ENCODE assay signal across 9 cellular contexts in genomic region chr21:37700641-37701202, GRCh38.
DNase-seq lines count a peak whose midpoint lies in the region; ATAC-seq and TF ChIP-seq lines count a peak whose summit lies in the region.
"Had no signal": no experiment of that assay in that cellular context is flagged by ENCODE, and none has a peak within 500 bp of the region (broad histone marks: within the 10 kb centered on the region; RNA-seq: fewer than 3 reads in every experiment).

No MANE protein-coding gene starts in this region.

- H3K9ac ChIP-seq in smooth muscle cell (ENCODE audit: low read depth) = no peak overlapping the region

- intact Hi-C loops in activated CD4-positive, alpha-beta T cell treated with anti-CD3 and anti-CD28 coated beads for 36 hours (cut with DNase I, micrococcal nuclease) = no loop called here

- H3K27ac Mint-ChIP-seq in activated CD4-positive, alpha-beta T cell treated with anti-CD3 and anti-CD28 coated beads for 36 hours = no peak overlapping the region
- H3K27ac Mint-ChIP-seq in activated T-helper 17 cell treated with anti-CD3 and anti-CD28 coated beads, Interleukin-2, amount 50 U/mL, for 72 hours = no peak overlapping the region

- H3K4me3 ChIP-seq in smooth muscle cell = no peak overlapping the region

- 42% methylated on average over 6 of the region's 6 CpGs for WGBS in smooth muscle cell (ENCODE audit: low lambda C conversion rate)

- no peak overlapping the region for H2AFZ ChIP-seq in smooth muscle cell (ENCODE audit: low read depth)

- H3K27ac ChIP-seq in smooth muscle cell (ENCODE audit: low read depth) = no peak overlapping the region

- peak; percentile 64 for ATAC-seq in activated CD4-positive, alpha-beta T cell treated with anti-CD3 and anti-CD28 coated beads for 36 hours
- peak; percentile 93 for ATAC-seq in GM21390 (IDR thresholded peaks at IDR 0.05; ENCODE audit: unreplicated experiment)
- ATAC-seq in HG03520 (IDR thresholded peaks at IDR 0.05; ENCODE audit: unreplicated experiment) = peak; percentile 80
- peak; percentile 75 for ATAC-seq in activated T-helper 17 cell treated with anti-CD3 and anti-CD28 coated beads, Interleukin-2, amount 50 U/mL, for 72 hours (replicated peaks)

- peaks cover 4% of the 10 kb centered on the region for H3K4me1 ChIP-seq in smooth muscle cell (ENCODE audit: low read depth)

- CTCF ChIA-PET in activated CD4-positive, alpha-beta T cell treated with anti-CD3 and anti-CD28 coated beads for 36 hours (lab: Charles Lee) = interaction anchor here (1.1 to 1.4 kb wide), 2 partner anchors 11 to 57 kb away, joined by 4 to 5 read pairs; no protein-coding TSS in a partner anchor

- no peaks in the 10 kb centered on the region for H3K79me2 ChIP-seq in smooth muscle cell (ENCODE audit: low read depth)

- H3K27me3 ChIP-seq in smooth muscle cell (ENCODE audit: low read depth) = no peaks in the 10 kb centered on the region

- H3K9me3 Mint-ChIP-seq in activated CD4-positive, alpha-beta T cell treated with anti-CD3 and anti-CD28 coated beads for 36 hours (ENCODE audit: low read depth) = no peaks in the 10 kb centered on the region
- no peaks in the 10 kb centered on the region for H3K9me3 Mint-ChIP-seq in activated T-helper 17 cell treated with anti-CD3 and anti-CD28 coated beads, Interleukin-2, amount 50 U/mL, for 72 hours
- H3K9me3 Mint-ChIP-seq: CD4-positive, alpha-beta memory T cell had no signal

- H3K4me3 Mint-ChIP-seq in activated CD4-positive, alpha-beta T cell treated with anti-CD3 and anti-CD28 coated beads for 36 hours = no peak overlapping the region
- H3K4me3 Mint-ChIP-seq in activated T-helper 17 cell treated with anti-CD3 and anti-CD28 coated beads, Interleukin-2, amount 50 U/mL, for 72 hours = no peak overlapping the region
- H3K4me3 Mint-ChIP-seq: CD4-positive, alpha-beta memory T cell had no signal

- no peaks in the 10 kb centered on the region for H3K9me3 ChIP-seq in smooth muscle cell (replicated peaks; ENCODE audit: low read depth)

- no peaks in the 10 kb centered on the region for H3K36me3 ChIP-seq in smooth muscle cell (ENCODE audit: low read depth)

- no peaks in the 10 kb centered on the region for H3K36me3 Mint-ChIP-seq in activated CD4-positive, alpha-beta T cell treated with anti-CD3 and anti-CD28 coated beads for 36 hours (ENCODE audit: low read depth)
- no peaks in the 10 kb centered on the region for H3K36me3 Mint-ChIP-seq in activated T-helper 17 cell treated with anti-CD3 and anti-CD28 coated beads, Interleukin-2, amount 50 U/mL, for 72 hours (ENCODE audit: low read depth)
- H3K36me3 Mint-ChIP-seq: CD4-positive, alpha-beta memory T cell had no signal

- no peaks in the 10 kb centered on the region for H4K20me1 ChIP-seq in smooth muscle cell (ENCODE audit: low read depth)

- no peaks in the 10 kb centered on the region for H3K4me1 Mint-ChIP-seq in activated CD4-positive, alpha-beta T cell treated with anti-CD3 and anti-CD28 coated beads for 36 hours
- H3K4me1 Mint-ChIP-seq in activated T-helper 17 cell treated with anti-CD3 and anti-CD28 coated beads, Interleukin-2, amount 50 U/mL, for 72 hours = no peaks in the 10 kb centered on the region
- H3K4me1 Mint-ChIP-seq: CD4-positive, alpha-beta memory T cell had no signal

- H3F3A ChIP-seq in smooth muscle cell (ENCODE audit: low read depth) = no peaks in the 10 kb centered on the region

- DNase-seq in activated CD4-positive, alpha-beta T cell treated with anti-CD3 and anti-CD28 coated beads for 36 hours = peak; percentile 12
- DNase-seq in activated CD4-positive, alpha-beta T cell treated with anti-CD3 and anti-CD28 coated beads, Interleukin-2, amount 50 U/mL, for 48 hours = no peak
- DNase-seq in NCI-H345 treated with DMSO at 0.1 percent for 48 hours (lab: John Stamatoyannopoulos, UW; ENCODE audit: unreplicated experiment) (peak; percentile 9), hepatic stellate cell (ENCODE audit: low spot score) (peak; percentile 72), smooth muscle cell (lab: John Stamatoyannopoulos, UW; ENCODE audit: unreplicated experiment) (no peak)

- POLR2A ChIA-PET in activated CD4-positive, alpha-beta T cell treated with anti-CD3 and anti-CD28 coated beads for 36 hours (lab: Charles Lee) = no interaction called here

- peak; percentile 59 for TF ChIP-seq CTCF in smooth muscle cell (IDR thresholded peaks at IDR 0.05; ENCODE audit: borderline replicate concordance, insufficient read depth, poor library complexity, severe bottlenecking)

- no peak overlapping the region for H3K4me2 ChIP-seq in smooth muscle cell

- peaks cover 4% of the 10 kb centered on the region for H3K27me3 Mint-ChIP-seq in activated CD4-positive, alpha-beta T cell treated with anti-CD3 and anti-CD28 coated beads for 36 hours
- peaks cover 23% of the 10 kb centered on the region for H3K27me3 Mint-ChIP-seq in activated T-helper 17 cell treated with anti-CD3 and anti-CD28 coated beads, Interleukin-2, amount 50 U/mL, for 72 hours

Comparison
In these comparisons a context has a peak if more than half of its experiments do, and no peak if none do; other contexts are left out.
1. DNase-seq: peak in activated CD4-positive, alpha-beta T cell treated with anti-CD3 and anti-CD28 coated beads for 36 hours (single experiment), NCI-H345 treated with DMSO at 0.1 percent for 48 hours (single experiment) and hepatic stellate cell (single experiment); none in activated CD4-positive, alpha-beta T cell treated with anti-CD3 and anti-CD28 coated beads, Interleukin-2, amount 50 U/mL, for 48 hours (0 of 2) and smooth muscle cell (single experiment).
2. Peak in every context shown above with its lines, with median percentiles within 50 percentile points of each other: ATAC-seq.